ENCODE assay signal across 8 cellular contexts in genomic region chr14:103056322-103057027, GRCh38. TPM values are rescaled to one million over a fixed set of nuclear protein-coding genes. Genes with fewer than 3 reads are reported as not detected.
A peak's percentile ranks its signal among the peaks of the same experiment; 100 is the strongest.
DNase-seq lines count a peak whose midpoint lies in the region; ATAC-seq and TF ChIP-seq lines count a peak whose summit lies in the region.

No MANE protein-coding gene starts in this region.

- H3K9me3 ChIP-seq in right atrium auricular region = no peaks in the 10 kb centered on the region

- H3K4me1 ChIP-seq in right atrium auricular region = peaks cover 0 to 50% of the 10 kb centered on the region in 2 donors

- peak overlapping the region; percentile 87 for H3K27ac ChIP-seq in right atrium auricular region

- H3K36me3 Mint-ChIP-seq in activated naive CD8-positive, alpha-beta T cell treated with anti-CD3 and anti-CD28 coated beads, Interleukin-2, amount 50 U/mL, for 24 hours (ENCODE audit: low read depth) = no peaks in the 10 kb centered on the region

- peaks cover 13% of the 10 kb centered on the region for H3K4me1 Mint-ChIP-seq in activated naive CD8-positive, alpha-beta T cell treated with anti-CD3 and anti-CD28 coated beads, Interleukin-2, amount 50 U/mL, for 24 hours

- H3K9me3 Mint-ChIP-seq in activated naive CD8-positive, alpha-beta T cell treated with anti-CD3 and anti-CD28 coated beads, Interleukin-2, amount 50 U/mL, for 24 hours = no peaks in the 10 kb centered on the region

- H3K4me3 Mint-ChIP-seq in activated naive CD8-positive, alpha-beta T cell treated with anti-CD3 and anti-CD28 coated beads, Interleukin-2, amount 50 U/mL, for 24 hours = peak overlapping the region; percentile 45

- H3K27ac Mint-ChIP-seq in activated naive CD8-positive, alpha-beta T cell treated with anti-CD3 and anti-CD28 coated beads, Interleukin-2, amount 50 U/mL, for 24 hours = no peak overlapping the region

- H3K36me3 ChIP-seq in right atrium auricular region = no peaks in the 10 kb centered on the region

- H3K27me3 Mint-ChIP-seq in activated naive CD8-positive, alpha-beta T cell treated with anti-CD3 and anti-CD28 coated beads, Interleukin-2, amount 50 U/mL, for 24 hours = peaks cover 31% of the 10 kb centered on the region

- no peaks in the 10 kb centered on the region for H3K27me3 ChIP-seq in right atrium auricular region

- TF ChIP-seq CTCF in right atrium auricular region (IDR thresholded peaks at IDR 0.05) = no peak
- no peak for TF ChIP-seq CTCF in retinal pigment epithelial cell (conservative IDR thresholded peaks at IDR 0.05; ENCODE audit: low read depth, low read length)

- DNase-seq in NCI-H1417 (lab: John Stamatoyannopoulos, UW) (peak; percentile 20 to 67 (median 64)), NCI-H1417 treated with DMSO at 0.1 percent for 48 hours (lab: John Stamatoyannopoulos, UW) (no peak), LHCN-M2 (ENCODE audit: low read depth) (peak; percentile 64), right atrium auricular region (ENCODE audit: low spot score) (peak; percentile 72), retinal pigment epithelial cell (ENCODE audit: low read depth) (no peak)
- no peak for DNase-seq in activated naive CD8-positive, alpha-beta T cell treated with anti-CD3 and anti-CD28 coated beads, Interleukin-2, amount 50 U/mL, for 24 hours

- peak overlapping the region; percentile 92 to 94 for H3K4me3 ChIP-seq in right atrium auricular region
- H3K4me3 ChIP-seq in retinal pigment epithelial cell (ENCODE audit: low read length) = peak overlapping the region; percentile 65

- ATAC-seq in activated naive CD8-positive, alpha-beta T cell treated with anti-CD3 and anti-CD28 coated beads, Interleukin-2, amount 50 U/mL, for 24 hours = no peak
- no peak for ATAC-seq in GM19023 (IDR thresholded peaks at IDR 0.05; ENCODE audit: unreplicated experiment)
- no peak for ATAC-seq in HG02759 (IDR thresholded peaks at IDR 0.05; ENCODE audit: unreplicated experiment)

RNA-seq across cellular contexts. Expression of gene CDC42BPB, which starts 0.9 kb away (rescaled TPM):
- 56.6 and 59.5 TPM in 2 replicates for total RNA-seq in LHCN-M2 (2014; rRNA removed)
- polyA plus RNA-seq in LHCN-M2 (2012) = 50.1 TPM
- total RNA-seq in right atrium auricular region = 10 to 100 TPM; 68.0 to 83.4 TPM

RNA-seq across cellular contexts. Expression of gene LBHD2, which starts 27.5 kb away (rescaled TPM):
- total RNA-seq in LHCN-M2 (2014; rRNA removed) = not detected in 2 replicates
- not detected for polyA plus RNA-seq in LHCN-M2 (2012)
- not detected for total RNA-seq in right atrium auricular region

RNA-seq across cellular contexts. Expression of gene EXOC3L4, which starts 38.0 kb away (rescaled TPM):
- 0.40 and 1.3 TPM in 2 replicates for total RNA-seq in LHCN-M2 (2014; rRNA removed)
- 0.19 TPM for polyA plus RNA-seq in LHCN-M2 (2012)
- under 1 TPM in 1 of 2 donors, not detected in 1; 0.37 TPM for total RNA-seq in right atrium auricular region

Comparison
In these comparisons a context has a peak if more than half of its experiments do, and no peak if none do; other contexts are left out.
1. DNase-seq: peak in NCI-H1417 (3 of 3), LHCN-M2 (single experiment) and right atrium auricular region (single experiment); none in NCI-H1417 treated with DMSO at 0.1 percent for 48 hours (single experiment), activated naive CD8-positive, alpha-beta T cell treated with anti-CD3 and anti-CD28 coated beads, Interleukin-2, amount 50 U/mL, for 24 hours (single experiment) and retinal pigment epithelial cell (single experiment).